In the genomic region with DNA sequence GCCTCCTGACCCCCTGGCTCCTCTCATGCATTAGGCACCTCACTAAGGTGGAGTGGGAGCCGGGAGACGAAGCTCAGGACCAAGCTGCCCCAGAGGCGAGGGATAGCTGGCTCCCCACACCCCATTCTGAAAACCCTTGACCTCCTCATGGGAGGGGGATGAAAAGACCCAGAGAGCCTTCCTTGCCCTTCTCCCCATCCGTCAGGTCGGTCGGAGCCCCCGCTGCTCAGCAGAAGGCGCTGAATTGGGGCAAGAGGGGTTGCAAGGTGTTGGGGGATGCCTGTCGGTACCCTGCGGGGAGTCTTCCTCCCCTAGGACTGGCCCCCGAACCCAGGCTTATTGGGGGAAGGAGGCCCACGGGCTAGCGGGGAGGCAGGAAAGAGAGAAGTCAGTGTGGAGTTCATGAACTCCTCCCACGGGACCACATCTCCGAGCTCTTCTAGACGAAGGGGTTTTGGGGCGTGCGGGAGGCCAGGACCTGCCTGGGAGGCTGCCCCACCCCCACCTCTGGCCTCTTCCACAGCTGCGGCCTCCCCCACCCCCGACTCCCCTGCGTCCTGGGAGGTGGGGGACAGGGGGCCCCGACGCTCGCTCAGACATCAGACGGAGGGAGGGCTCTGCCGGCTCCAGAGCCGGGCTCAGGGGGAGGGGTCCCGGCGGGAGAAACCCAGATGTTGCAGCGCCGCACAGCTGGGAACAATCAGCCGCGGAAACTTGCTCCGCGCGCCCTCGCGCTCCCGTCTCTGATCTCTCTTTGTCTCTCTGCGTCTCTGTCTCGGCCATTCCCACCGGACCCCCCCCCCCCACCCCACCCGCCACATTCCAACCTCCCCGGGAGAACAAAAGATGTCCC, we compare ENCODE assay signal across 8 cellular contexts. TPM values are rescaled to one million over a fixed set of nuclear protein-coding genes. Genes with fewer than 3 reads are reported as not detected.
DNase-seq lines count a peak whose midpoint lies in the region; ATAC-seq and TF ChIP-seq lines count a peak whose summit lies in the region.

No MANE protein-coding gene starts in this region.

- TF ChIP-seq CTCF in AG10803 (conservative IDR thresholded peaks at IDR 0.05; ENCODE audit: low read length) (no peak), NB4 (IDR thresholded peaks at IDR 0.05; ENCODE audit: low read depth, low read length) (no peak)

- H3K27me3 ChIP-seq in esophagus (ENCODE audit: control insufficient read depth in 1 of 2, insufficient read depth in 2 of 2, low read length in 2 of 2) (no peaks in the 10 kb centered on the region), neuron (ENCODE audit: insufficient read depth, low read length) (no peaks in the 10 kb centered on the region)

- H3K4me3 ChIP-seq in AG10803 (ENCODE audit: low read length) (peak overlapping the region; percentile 91), NB4 (ENCODE audit: low read depth, low read length) (no peak overlapping the region), esophagus (ENCODE audit: low read depth in 1 of 2, low read length in 2 of 2) (peak overlapping the region; percentile 22 to 40), neuron (ENCODE audit: low read length) (peak overlapping the region; percentile 83)

- peaks cover 4 to 16% of the 10 kb centered on the region in 2 donors for H3K4me1 ChIP-seq in esophagus (ENCODE audit: control insufficient read depth in 2 of 2, insufficient read depth in 2 of 2, low read length in 1 of 2)
- peaks cover 17% of the 10 kb centered on the region for H3K4me1 ChIP-seq in neuron (ENCODE audit: insufficient read depth, low read length)

- H3K9me3 ChIP-seq in esophagus (ENCODE audit: control insufficient read depth in 2 of 2, insufficient read depth in 1 of 2, low read depth in 1 of 2, low read length in 1 of 2) (no peaks in the 10 kb centered on the region), neuron (ENCODE audit: low read length) (no peaks in the 10 kb centered on the region)

- DNase-seq in AG10803 (ENCODE audit: low read depth) (peak; percentile 67), NB4 (ENCODE audit: low read depth) (peak; percentile 22), midbrain (lab: John Stamatoyannopoulos, UW) (no peak), GM19238 (ENCODE audit: insufficient read length, low spot score) (no peak)
- DNase-seq in stimulated activated CD8-positive, alpha-beta memory T cell treated with anti-CD3 and anti-CD28 coated beads, Interleukin-4, amount 100 ng/mL, for 48 hours = no peak

- no peak for TF ChIP-seq POLR2A in NB4 (IDR thresholded peaks at IDR 0.05; ENCODE audit: extremely low read depth, insufficient read length)

- H3K36me3 ChIP-seq in esophagus (ENCODE audit: control insufficient read depth in 2 of 2, insufficient read depth in 2 of 2, low read length in 1 of 2) (no peaks in the 10 kb centered on the region), neuron (ENCODE audit: insufficient read depth, low read length) (peaks cover 7% of the 10 kb centered on the region)

- H3K27ac ChIP-seq in esophagus (ENCODE audit: low read depth in 2 of 2, low read length in 1 of 2) = no peak overlapping the region

- peak overlapping the region; percentile 79 for H2AFZ ChIP-seq in neuron (ENCODE audit: low read depth, low read length)

- WGBS in esophagus, 2 donors = 18 to 19% methylated on average over 44 of the region's 44 CpGs

- ATAC-seq in GM19035 (IDR thresholded peaks at IDR 0.05; ENCODE audit: unreplicated experiment) = no peak

RNA-seq across cellular contexts. Expression of a gene that starts 0.7 kb away (rescaled TPM):
- 1 to 10 TPM; 1.5 to 1.9 TPM for polyA plus RNA-seq in esophagus

RNA-seq across cellular contexts. Expression of a gene that starts 32.0 kb away (rescaled TPM):
- polyA plus RNA-seq in esophagus = 10 to 100 TPM; 26.5 to 30.7 TPM

RNA-seq across cellular contexts. Expression of a gene that starts 58.0 kb away (rescaled TPM):
- polyA plus RNA-seq in esophagus = 10 to 100 TPM; 15.5 to 64.1 TPM

Comparison
In these comparisons a context has a peak if more than half of its experiments do, and no peak if none do; other contexts are left out.
1. DNase-seq: peak in AG10803 (single experiment) and NB4 (single experiment); none in midbrain (single experiment), stimulated activated CD8-positive, alpha-beta memory T cell treated with anti-CD3 and anti-CD28 coated beads, Interleukin-4, amount 100 ng/mL, for 48 hours (single experiment) and GM19238 (single experiment).